32 cellular contexts compared by ENCODE assay signal in genomic region chr19:4241824-4242430, GRCh38. TPM values are rescaled to one million over a fixed set of nuclear protein-coding genes. Genes with fewer than 3 reads are reported as not detected.
A peak's percentile ranks its signal among the peaks of the same experiment; 100 is the strongest.
DNase-seq lines count a peak whose midpoint lies in the region; ATAC-seq, FAIRE-seq and TF ChIP-seq lines count a peak whose summit lies in the region.
"Had no signal": no experiment of that assay in that cellular context is flagged by ENCODE, and none has a peak within 500 bp of the region (broad histone marks: within the 10 kb centered on the region; RNA-seq: fewer than 3 reads in every experiment).

No MANE protein-coding gene starts in this region.

- no peak for TF ChIP-seq RAD21 in HepG2 (CRISPR knock-in tag; IDR thresholded peaks at IDR 0.05)

- POLR2A ChIA-PET in HepG2 (lab: Yijun Ruan, JAX), result no interaction called here

- H2AFZ ChIP-seq in HepG2 (ENCODE audit: low read length), result no peak overlapping the region

- CTCF ChIA-PET in HepG2 (lab: Yijun Ruan, JAX; ENCODE audit: low intra/inter-chr PET ratio, low total read pairs), result no interaction called here

- H3K9ac ChIP-seq in HepG2 (ENCODE audit: insufficient read depth, low read depth, low read length), result no peak overlapping the region

- no peak overlapping the region for H3K27ac ChIP-seq in HepG2 (ENCODE audit: extremely low read length, insufficient read depth, low read length)
- H3K27ac ChIP-seq: A549, right atrium auricular region, testis had no signal

- no peak overlapping the region for H3K4me2 ChIP-seq in HepG2 (ENCODE audit: low read depth, low read length)
- H3K4me2 ChIP-seq: A549 had no signal

- H3K36me3 ChIP-seq in HepG2 (replicated peaks in 1 of 2; ENCODE audit: control insufficient read depth in 1 of 2, insufficient read depth in 2 of 2, low read length in 2 of 2), result no peaks in the 10 kb centered on the region
- H3K36me3 ChIP-seq: pancreas, right atrium auricular region had no signal

- H3K79me2 ChIP-seq in HepG2 (ENCODE audit: insufficient read depth, low read length), result no peaks in the 10 kb centered on the region

- FAIRE-seq in GM12891 (lab: Jason Lieb, UNC) (peak; percentile 82), HepG2 (lab: Jason Lieb, UNC) (no peak)
- FAIRE-seq: A549, bronchial epithelial cell, endothelial cell of umbilical vein, frontal cortex, pancreas, small intestine, urothelium cell line had no signal

- H4K20me1 ChIP-seq in HepG2 (ENCODE audit: insufficient read depth, low read length), result no peaks in the 10 kb centered on the region

- ATAC-seq in HepG2 (no peak), HG03565 (IDR thresholded peaks at IDR 0.05; ENCODE audit: unreplicated experiment) (no peak)
- ATAC-seq: A549, pancreas, T-cell had no signal

- TF ChIP-seq CTCF in HepG2 (CRISPR knock-in tag; IDR thresholded peaks at IDR 0.05), result no peak

- DNase-seq in Ammon's horn (ENCODE audit: low spot score) (peak; percentile 53), GM12891 (ENCODE audit: insufficient read length, low spot score) (no peak), MV-4-11 (lab: John Stamatoyannopoulos, UW) (peak; percentile 89), HepG2 (ENCODE audit: low spot score) (no peak), H4 (ENCODE audit: low spot score) (no peak), NCI-H1930 (lab: John Stamatoyannopoulos, UW) (no peak), NCI-H345 treated with DMSO at 0.1 percent for 48 hours (lab: John Stamatoyannopoulos, UW; ENCODE audit: unreplicated experiment) (no peak)
- DNase-seq: activated CD4-positive, alpha-beta T cell treated with anti-CD3 and anti-CD28 coated beads, Interleukin-2, amount 50 U/mL, for 1 hour; activated effector memory CD4-positive, alpha-beta T cell treated with anti-CD3 and anti-CD28 coated beads, Interleukin-2, amount 50 U/mL, for 16 hours; activated naive CD8-positive, alpha-beta T cell treated with anti-CD3 and anti-CD28 coated beads for 36 hours; activated T-cell treated with anti-CD3 and anti-CD28 coated beads, Interleukin-2, amount 50 U/mL, for 24 hours; KBM-7; NCI-H1436; NCI-H2081 treated with DMSO at 0.1 percent for 48 hours; NCI-H2227 treated with DMSO at 0.1 percent for 48 hours; NCI-H526 treated with DMSO at 0.1 percent for 48 hours; pancreas; small intestine; stimulated activated naive CD4-positive, alpha-beta T cell treated with Interleukin-2 at 50 U/mL for 16 hours; T-cell; testis had no signal

- TF ChIP-seq POLR2A in GM12891 (IDR thresholded peaks at IDR 0.05; ENCODE audit: low read depth, low read length), result no peak
- TF ChIP-seq POLR2A in HepG2 (IDR thresholded peaks at IDR 0.05; ENCODE audit: insufficient read depth in 1 of 2, low read depth in 2 of 2, low read length in 2 of 2), result no peak

- BruUV-seq in HepG2 (replicated peaks; lab: Mats Ljungman, UMichigan), result no TSS peak

- peaks cover 14% of the 10 kb centered on the region for H3K9me3 ChIP-seq in HepG2 (ENCODE audit: low read length)
- H3K9me3 ChIP-seq: A549, pancreas, testis had no signal

- H3K4me3 ChIP-seq in HepG2 (replicated peaks in 1 of 3; ENCODE audit: insufficient read depth in 1 of 3, low read depth in 2 of 3, low read length in 3 of 3), result no peak overlapping the region
- H3K4me3 ChIP-seq: A549, pancreas, right atrium auricular region, testis had no signal

- in situ Hi-C loops in HepG2 (cut with HindIII; ENCODE audit: extremely low pct_ligation_motif_present, low pct_unique_long_range_greater_than_20kb), result no loop called here

- no peaks in the 10 kb centered on the region; a peak in 1 of 5 replicates for H3K27me3 ChIP-seq in HepG2 (ENCODE audit: control insufficient read depth in 1 of 2, insufficient read depth in 2 of 2, low read length in 2 of 2)
- H3K27me3 ChIP-seq: pancreas, right atrium auricular region, testis had no signal

- peaks cover 7% of the 10 kb centered on the region for H3K4me1 ChIP-seq in HepG2 (ENCODE audit: insufficient read depth, low read length)
- H3K4me1 ChIP-seq: A549, pancreas had no signal

- TF ChIP-seq EP300 in HepG2 (IDR thresholded peaks at IDR 0.05; ENCODE audit: low read depth in 2 of 2, low read length in 2 of 2) (no peak), HepG2 (CRISPR knock-in tag; IDR thresholded peaks at IDR 0.05; ENCODE audit: borderline replicate concordance) (no peak)

- intact Hi-C loops in HepG2 (cut with micrococcal nuclease; ENCODE audit: unreplicated experiment), result no loop called here

- 67% methylated on average over 5 of the region's 5 CpGs for WGBS in HepG2 (ENCODE audit: low lambda C conversion rate)

RNA-seq across cellular contexts. Expression of gene YJU2, which starts 5.0 kb away (rescaled TPM):
- 27.5 TPM for polyA plus RNA-seq in GM12891 (2012; ENCODE audit: low read depth, missing spikeins)
- 17.9 and 18.4 TPM in 2 replicates for total RNA-seq in HepG2 (2016; rRNA removed; fragmentation: Illumina TruSeq; extraction: Trizol)
- 4.0 and 4.7 TPM in 2 replicates for total RNA-seq in HepG2 (2016; cell fraction: cytosol; rRNA removed; fragmentation: Illumina TruSeq; extraction: Trizol; ENCODE audit: low read depth)
- 16.8 and 19.4 TPM in 2 replicates for total RNA-seq in HepG2 (2016; cell fraction: insoluble cytoplasmic fraction; rRNA removed; fragmentation: Illumina TruSeq; extraction: Trizol)
- 6.4 and 6.7 TPM in 2 replicates for total RNA-seq in HepG2 (2016; cell fraction: membrane; rRNA removed; fragmentation: Illumina TruSeq; extraction: Trizol)
- total RNA-seq in HepG2 (2016; cell fraction: nucleus; rRNA removed; fragmentation: Illumina TruSeq; extraction: Trizol), result 7.2 and 7.7 TPM in 2 replicates
- polyA plus RNA-seq in HepG2 (2011; rRNA removed), result 9.3 and 10.1 TPM in 2 replicates
- 10.6 and 14.7 TPM in 2 replicates for polyA plus RNA-seq in HepG2 (2011; cell fraction: cytosol; rRNA removed)
- polyA plus RNA-seq in HepG2 (2011; cell fraction: nucleus; rRNA removed), result 10.0 and 11.4 TPM in 2 replicates
- polyA plus RNA-seq in HepG2 (2012), result 9.3 and 9.9 TPM in 2 replicates
- polyA plus RNA-seq in HepG2 (2016; cell fraction: cytosol; fragmentation: Illumina TruSeq; extraction: Trizol; ENCODE audit: low read depth), result 3.4 and 4.1 TPM in 2 replicates
- 17.9 and 20.2 TPM in 2 replicates for polyA plus RNA-seq in HepG2 (2016; cell fraction: insoluble cytoplasmic fraction; fragmentation: Illumina TruSeq; extraction: Trizol; ENCODE audit: low read depth)
- polyA plus RNA-seq in HepG2 (2016; cell fraction: membrane; fragmentation: Illumina TruSeq; extraction: Trizol; ENCODE audit: low read depth), result 4.1 and 5.0 TPM in 2 replicates
- 13.9 and 14.9 TPM in 2 replicates for polyA plus RNA-seq in HepG2 (2016; cell fraction: nucleus; fragmentation: Illumina TruSeq; extraction: Trizol; ENCODE audit: insufficient read depth, low read depth)
- 8.4 and 18.8 TPM in 2 replicates for polyA minus RNA-seq in HepG2 (2011; rRNA and poly(A)+ RNA removed; ENCODE audit: low replicate concordance)
- polyA minus RNA-seq in HepG2 (2011; cell fraction: cytosol; rRNA and poly(A)+ RNA removed), result 4.8 and 6.3 TPM in 2 replicates
- 6.6 and 8.1 TPM in 2 replicates for polyA minus RNA-seq in HepG2 (2011; cell fraction: nucleus; rRNA and poly(A)+ RNA removed)
- total RNA-seq in H4 (2014; rRNA removed; shearing (Covaris generic)), result 20.9 and 28.9 TPM in 2 replicates

RNA-seq across cellular contexts. Expression of gene EBI3, which starts 12.6 kb away (rescaled TPM):
- polyA plus RNA-seq in GM12891 (2012; ENCODE audit: low read depth, missing spikeins), result 272 TPM
- total RNA-seq in HepG2 (2016; rRNA removed; fragmentation: Illumina TruSeq; extraction: Trizol), result not detected in 2 replicates
- not detected in 2 replicates for total RNA-seq in HepG2 (2016; cell fraction: cytosol; rRNA removed; fragmentation: Illumina TruSeq; extraction: Trizol; ENCODE audit: low read depth)
- 0.16 and 0.28 TPM in 2 replicates for total RNA-seq in HepG2 (2016; cell fraction: insoluble cytoplasmic fraction; rRNA removed; fragmentation: Illumina TruSeq; extraction: Trizol)
- not detected in 2 replicates for total RNA-seq in HepG2 (2016; cell fraction: membrane; rRNA removed; fragmentation: Illumina TruSeq; extraction: Trizol)
- total RNA-seq in HepG2 (2016; cell fraction: nucleus; rRNA removed; fragmentation: Illumina TruSeq; extraction: Trizol), result not detected in 2 replicates
- polyA plus RNA-seq in HepG2 (2011; rRNA removed), result 3.4 and 8.3 TPM in 2 replicates
- 3.7 and 5.7 TPM in 2 replicates for polyA plus RNA-seq in HepG2 (2011; cell fraction: cytosol; rRNA removed)
- polyA plus RNA-seq in HepG2 (2011; cell fraction: nucleus; rRNA removed), result 5.8 TPM in 2 replicates
- polyA plus RNA-seq in HepG2 (2012), result 5.3 and 5.5 TPM in 2 replicates
- 0.20 TPM in 1 of 2 replicates, not detected in the other for polyA plus RNA-seq in HepG2 (2016; cell fraction: cytosol; fragmentation: Illumina TruSeq; extraction: Trizol; ENCODE audit: low read depth)
- not detected in 2 replicates for polyA plus RNA-seq in HepG2 (2016; cell fraction: insoluble cytoplasmic fraction; fragmentation: Illumina TruSeq; extraction: Trizol; ENCODE audit: low read depth)
- not detected in 2 replicates for polyA plus RNA-seq in HepG2 (2016; cell fraction: membrane; fragmentation: Illumina TruSeq; extraction: Trizol; ENCODE audit: low read depth)
- polyA plus RNA-seq in HepG2 (2016; cell fraction: nucleus; fragmentation: Illumina TruSeq; extraction: Trizol; ENCODE audit: insufficient read depth, low read depth), result 0.83 TPM in 1 of 2 replicates, not detected in the other
- 2.3 and 3.4 TPM in 2 replicates for polyA minus RNA-seq in HepG2 (2011; rRNA and poly(A)+ RNA removed; ENCODE audit: low replicate concordance)
- polyA minus RNA-seq in HepG2 (2011; cell fraction: cytosol; rRNA and poly(A)+ RNA removed), result 3.4 TPM in 1 of 2 replicates, not detected in the other
- polyA minus RNA-seq in HepG2 (2011; cell fraction: nucleus; rRNA and poly(A)+ RNA removed), result 1.5 and 1.8 TPM in 2 replicates
- total RNA-seq in H4 (2014; rRNA removed; shearing (Covaris generic)), result 0.33 and 1.2 TPM in 2 replicates
- total RNA-seq: bronchial epithelial cell, frontal cortex, neural crest cell had no signal

RNA-seq across cellular contexts. Expression of gene SHD, which starts 37.1 kb away (rescaled TPM):
- not detected for polyA plus RNA-seq in GM12891 (2012; ENCODE audit: low read depth, missing spikeins)
- 0.11 TPM in 1 of 2 replicates, not detected in the other for total RNA-seq in HepG2 (2016; rRNA removed; fragmentation: Illumina TruSeq; extraction: Trizol)
- total RNA-seq in HepG2 (2016; cell fraction: cytosol; rRNA removed; fragmentation: Illumina TruSeq; extraction: Trizol; ENCODE audit: low read depth), result 0.40 TPM in 1 of 2 replicates, not detected in the other
- total RNA-seq in HepG2 (2016; cell fraction: insoluble cytoplasmic fraction; rRNA removed; fragmentation: Illumina TruSeq; extraction: Trizol), result 0.30 TPM in 1 of 2 replicates, not detected in the other
- 0.45 and 1.1 TPM in 2 replicates for total RNA-seq in HepG2 (2016; cell fraction: membrane; rRNA removed; fragmentation: Illumina TruSeq; extraction: Trizol)
- total RNA-seq in HepG2 (2016; cell fraction: nucleus; rRNA removed; fragmentation: Illumina TruSeq; extraction: Trizol), result not detected in 2 replicates
- 0.20 and 0.42 TPM in 2 replicates for polyA plus RNA-seq in HepG2 (2011; rRNA removed)
- polyA plus RNA-seq in HepG2 (2011; cell fraction: cytosol; rRNA removed), result 0.46 TPM in 1 of 2 replicates, not detected in the other
- 0.48 and 0.61 TPM in 2 replicates for polyA plus RNA-seq in HepG2 (2011; cell fraction: nucleus; rRNA removed)
- polyA plus RNA-seq in HepG2 (2012), result 0.36 and 0.79 TPM in 2 replicates
- 0.31 and 1.3 TPM in 2 replicates for polyA plus RNA-seq in HepG2 (2016; cell fraction: cytosol; fragmentation: Illumina TruSeq; extraction: Trizol; ENCODE audit: low read depth)
- polyA plus RNA-seq in HepG2 (2016; cell fraction: insoluble cytoplasmic fraction; fragmentation: Illumina TruSeq; extraction: Trizol; ENCODE audit: low read depth), result 1.1 TPM in 1 of 2 replicates, not detected in the other
- 0.63 and 0.70 TPM in 2 replicates for polyA plus RNA-seq in HepG2 (2016; cell fraction: membrane; fragmentation: Illumina TruSeq; extraction: Trizol; ENCODE audit: low read depth)
- polyA plus RNA-seq in HepG2 (2016; cell fraction: nucleus; fragmentation: Illumina TruSeq; extraction: Trizol; ENCODE audit: insufficient read depth, low read depth), result not detected in 2 replicates
- 0.14 TPM in 1 of 2 replicates, not detected in the other for polyA minus RNA-seq in HepG2 (2011; rRNA and poly(A)+ RNA removed; ENCODE audit: low replicate concordance)
- not detected in 2 replicates for polyA minus RNA-seq in HepG2 (2011; cell fraction: cytosol; rRNA and poly(A)+ RNA removed)
- not detected in 2 replicates for polyA minus RNA-seq in HepG2 (2011; cell fraction: nucleus; rRNA and poly(A)+ RNA removed)
- total RNA-seq in H4 (2014; rRNA removed; shearing (Covaris generic)), result not detected in 2 replicates
- total RNA-seq: activated naive CD8-positive, alpha-beta T cell treated with anti-CD3 and anti-CD28 coated beads for 36 hours; bronchial epithelial cell; endothelial cell of umbilical vein; HT1080; lung microvascular endothelial cell; MCF 10A; pancreas had no signal
- polyA plus RNA-seq: endothelial cell of umbilical vein, pancreas had no signal

RNA-seq across cellular contexts. Expression of gene ANKRD24, which starts 59.4 kb away (rescaled TPM):
- polyA plus RNA-seq in GM12891 (2012; ENCODE audit: low read depth, missing spikeins), result 1.2 TPM
- total RNA-seq in HepG2 (2016; rRNA removed; fragmentation: Illumina TruSeq; extraction: Trizol), result 0.13 TPM in 1 of 2 replicates, not detected in the other
- not detected in 2 replicates for total RNA-seq in HepG2 (2016; cell fraction: cytosol; rRNA removed; fragmentation: Illumina TruSeq; extraction: Trizol; ENCODE audit: low read depth)
- 0.06 and 0.19 TPM in 2 replicates for total RNA-seq in HepG2 (2016; cell fraction: insoluble cytoplasmic fraction; rRNA removed; fragmentation: Illumina TruSeq; extraction: Trizol)
- not detected in 2 replicates for total RNA-seq in HepG2 (2016; cell fraction: membrane; rRNA removed; fragmentation: Illumina TruSeq; extraction: Trizol)
- 0.22 TPM in 1 of 2 replicates, not detected in the other for total RNA-seq in HepG2 (2016; cell fraction: nucleus; rRNA removed; fragmentation: Illumina TruSeq; extraction: Trizol)
- polyA plus RNA-seq in HepG2 (2011; rRNA removed), result 0.17 and 0.24 TPM in 2 replicates
- 0.15 and 0.19 TPM in 2 replicates for polyA plus RNA-seq in HepG2 (2011; cell fraction: cytosol; rRNA removed)
- polyA plus RNA-seq in HepG2 (2011; cell fraction: nucleus; rRNA removed), result 0.97 and 1.2 TPM in 2 replicates
- polyA plus RNA-seq in HepG2 (2012), result 0.13 and 0.28 TPM in 2 replicates
- polyA plus RNA-seq in HepG2 (2016; cell fraction: cytosol; fragmentation: Illumina TruSeq; extraction: Trizol; ENCODE audit: low read depth), result not detected in 2 replicates
- not detected in 2 replicates for polyA plus RNA-seq in HepG2 (2016; cell fraction: insoluble cytoplasmic fraction; fragmentation: Illumina TruSeq; extraction: Trizol; ENCODE audit: low read depth)
- polyA plus RNA-seq in HepG2 (2016; cell fraction: membrane; fragmentation: Illumina TruSeq; extraction: Trizol; ENCODE audit: low read depth), result not detected in 2 replicates
- polyA plus RNA-seq in HepG2 (2016; cell fraction: nucleus; fragmentation: Illumina TruSeq; extraction: Trizol; ENCODE audit: insufficient read depth, low read depth), result 0.36 and 0.63 TPM in 2 replicates
- 0.07 and 0.20 TPM in 2 replicates for polyA minus RNA-seq in HepG2 (2011; rRNA and poly(A)+ RNA removed; ENCODE audit: low replicate concordance)
- not detected in 2 replicates for polyA minus RNA-seq in HepG2 (2011; cell fraction: cytosol; rRNA and poly(A)+ RNA removed)
- 0.25 TPM in 1 of 2 replicates, not detected in the other for polyA minus RNA-seq in HepG2 (2011; cell fraction: nucleus; rRNA and poly(A)+ RNA removed)
- total RNA-seq in H4 (2014; rRNA removed; shearing (Covaris generic)), result 0.12 TPM in 1 of 2 replicates, not detected in the other

RNA-seq across cellular contexts. Expression of gene SIRT6, which starts 59.6 kb away (rescaled TPM):
- polyA plus RNA-seq in GM12891 (2012; ENCODE audit: low read depth, missing spikeins), result 23.2 TPM
- 8.6 and 11.0 TPM in 2 replicates for total RNA-seq in HepG2 (2016; rRNA removed; fragmentation: Illumina TruSeq; extraction: Trizol)
- total RNA-seq in HepG2 (2016; cell fraction: cytosol; rRNA removed; fragmentation: Illumina TruSeq; extraction: Trizol; ENCODE audit: low read depth), result 7.2 and 9.1 TPM in 2 replicates
- 7.9 and 10.6 TPM in 2 replicates for total RNA-seq in HepG2 (2016; cell fraction: insoluble cytoplasmic fraction; rRNA removed; fragmentation: Illumina TruSeq; extraction: Trizol)
- 7.5 and 8.1 TPM in 2 replicates for total RNA-seq in HepG2 (2016; cell fraction: membrane; rRNA removed; fragmentation: Illumina TruSeq; extraction: Trizol)
- 7.0 and 8.1 TPM in 2 replicates for total RNA-seq in HepG2 (2016; cell fraction: nucleus; rRNA removed; fragmentation: Illumina TruSeq; extraction: Trizol)
- polyA plus RNA-seq in HepG2 (2011; rRNA removed), result 18.4 and 20.7 TPM in 2 replicates
- 12.2 and 19.4 TPM in 2 replicates for polyA plus RNA-seq in HepG2 (2011; cell fraction: cytosol; rRNA removed)
- polyA plus RNA-seq in HepG2 (2011; cell fraction: nucleus; rRNA removed), result 69.5 and 82.9 TPM in 2 replicates
- polyA plus RNA-seq in HepG2 (2012), result 7.3 and 9.2 TPM in 2 replicates
- 4.6 and 5.1 TPM in 2 replicates for polyA plus RNA-seq in HepG2 (2016; cell fraction: cytosol; fragmentation: Illumina TruSeq; extraction: Trizol; ENCODE audit: low read depth)
- polyA plus RNA-seq in HepG2 (2016; cell fraction: insoluble cytoplasmic fraction; fragmentation: Illumina TruSeq; extraction: Trizol; ENCODE audit: low read depth), result 9.5 and 10.8 TPM in 2 replicates
- 6.0 TPM in 2 replicates for polyA plus RNA-seq in HepG2 (2016; cell fraction: membrane; fragmentation: Illumina TruSeq; extraction: Trizol; ENCODE audit: low read depth)
- polyA plus RNA-seq in HepG2 (2016; cell fraction: nucleus; fragmentation: Illumina TruSeq; extraction: Trizol; ENCODE audit: insufficient read depth, low read depth), result 31.6 and 35.6 TPM in 2 replicates
- 18.0 and 19.2 TPM in 2 replicates for polyA minus RNA-seq in HepG2 (2011; rRNA and poly(A)+ RNA removed; ENCODE audit: low replicate concordance)
- polyA minus RNA-seq in HepG2 (2011; cell fraction: cytosol; rRNA and poly(A)+ RNA removed), result 6.8 and 7.4 TPM in 2 replicates
- 9.0 TPM in 2 replicates for polyA minus RNA-seq in HepG2 (2011; cell fraction: nucleus; rRNA and poly(A)+ RNA removed)
- 7.6 and 14.3 TPM in 2 replicates for total RNA-seq in H4 (2014; rRNA removed; shearing (Covaris generic))

Comparison
In these comparisons a context has a peak if more than half of its experiments do, and no peak if none do; other contexts are left out.
1. DNase-seq: peak in Ammon's horn (single experiment) and MV-4-11 (single experiment); none in GM12891 (single experiment), HepG2 (single experiment), H4 (single experiment), NCI-H1930 (0 of 2) and NCI-H345 treated with DMSO at 0.1 percent for 48 hours (single experiment).